22 cellular contexts compared by ENCODE assay signal in the genomic region with DNA sequence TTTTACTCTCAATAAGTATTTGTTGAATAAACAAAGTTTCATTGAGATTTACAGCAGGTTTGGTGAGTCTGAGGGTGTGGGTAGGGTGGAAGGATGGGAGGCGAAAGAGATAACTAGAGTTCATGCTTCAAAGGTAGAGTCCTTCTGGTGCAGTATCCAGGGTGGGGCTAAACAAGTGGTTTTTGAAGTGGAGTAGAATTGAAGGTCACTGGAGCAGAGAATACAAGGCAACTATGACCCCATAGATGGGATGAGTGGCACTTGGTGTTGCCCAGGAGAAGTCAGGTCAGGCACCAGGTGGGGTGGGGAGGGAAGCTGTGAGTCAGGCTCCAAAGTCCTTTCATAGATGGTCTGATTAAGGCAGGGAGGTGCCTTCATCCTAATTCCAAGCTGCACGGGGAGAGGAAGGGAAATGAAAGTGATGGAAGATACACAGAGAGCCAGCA. TPM values are rescaled to one million over a fixed set of nuclear protein-coding genes. Genes with fewer than 3 reads are reported as not detected.
DNase-seq lines count a peak whose midpoint lies in the region; ATAC-seq, FAIRE-seq and TF ChIP-seq lines count a peak whose summit lies in the region.
"Had no signal": no experiment of that assay in that cellular context is flagged by ENCODE, and none has a peak within 500 bp of the region (broad histone marks: within the 10 kb centered on the region; RNA-seq: fewer than 3 reads in every experiment).

No MANE protein-coding gene starts in this region.

- H3K9me3 ChIP-seq in spleen: peaks cover 0 to 26% (median 14%) of the 10 kb centered on the region in 8 donors
- H3K9me3 ChIP-seq: adrenal gland had no signal

- DNase-seq in DMS53 treated with DMSO at 0.1 percent for 48 hours (lab: John Stamatoyannopoulos, UW; ENCODE audit: unreplicated experiment) (peak; percentile 83), M059J (ENCODE audit: low read depth) (peak; percentile 75), bronchial epithelial cell (ENCODE audit: low read depth) (peak; percentile 81), mucosa of gallbladder (ENCODE audit: low spot score) (peak; percentile 70), globus pallidus (ENCODE audit: low spot score) (no peak), spleen (no peak)
- DNase-seq: activated CD4-positive, alpha-beta T cell treated with anti-CD3 and anti-CD28 coated beads, Interleukin-2, amount 10 ng/mL, durations not matched to agents 7 days and 5 days; activated CD8-positive, alpha-beta memory T cell treated with anti-CD3 and anti-CD28 coated beads, Interleukin-2, amount 50 U/mL, for 48 hours; activated effector memory CD4-positive, alpha-beta T cell treated with anti-CD3 and anti-CD28 coated beads, Interleukin-2, amount 50 U/mL, for 16 hours; adrenal gland; AML-193; MM.1S; naive B cell; NCI-H187 treated with DMSO at 0.1 percent for 48 hours; NCI-H446 treated with DMSO at 0.1 percent for 48 hours; T-helper 1 cell; trophoblast cell had no signal

- H3K36me3 ChIP-seq in bronchial epithelial cell (ENCODE audit: control insufficient read depth, insufficient read depth, low read length) (no peaks in the 10 kb centered on the region), spleen (no peaks in the 10 kb centered on the region)
- H3K36me3 ChIP-seq: adrenal gland, cardiac muscle cell had no signal

- no peak for TF ChIP-seq POLR2A in spleen (IDR thresholded peaks at IDR 0.05)

- no peak overlapping the region for H3K4me3 ChIP-seq in bronchial epithelial cell (ENCODE audit: low read depth, low read length)
- no peak overlapping the region for H3K4me3 ChIP-seq in spleen
- H3K4me3 ChIP-seq: adrenal gland, cardiac muscle cell had no signal

- peaks cover 0 to 34% (median 1%) of the 10 kb centered on the region in 6 donors for H3K4me1 ChIP-seq in spleen
- H3K4me1 ChIP-seq: adrenal gland had no signal

- peak overlapping the region in 2 of 8 donors; percentile 42 to 64 for H3K27ac ChIP-seq in spleen
- H3K27ac ChIP-seq: adrenal gland, cardiac muscle cell had no signal

- TF ChIP-seq CTCF in bronchial epithelial cell (IDR thresholded peaks at IDR 0.05; ENCODE audit: insufficient read depth, low read length, severe bottlenecking): no peak
- TF ChIP-seq CTCF in spleen (IDR thresholded peaks at IDR 0.05 in 8 of 11, conservative IDR thresholded peaks at IDR 0.05 in 3 of 11): no peak

- FAIRE-seq in bronchial epithelial cell (lab: Jason Lieb, UNC): no peak
- FAIRE-seq: H1 had no signal

- 70 to 91% (median 78%) methylated on average over 2 of the region's 2 CpGs for WGBS in spleen, 5 donors

- ATAC-seq in GM18868 (IDR thresholded peaks at IDR 0.05; ENCODE audit: unreplicated experiment) (no peak), GM18511 (IDR thresholded peaks at IDR 0.05; ENCODE audit: unreplicated experiment) (no peak)
- ATAC-seq: Right ventricle myocardium inferior had no signal

- H3K27me3 ChIP-seq in bronchial epithelial cell (ENCODE audit: control insufficient read depth, insufficient read depth, low read length) (no peaks in the 10 kb centered on the region), spleen (replicated peaks in 1 of 7) (no peaks in the 10 kb centered on the region)
- H3K27me3 ChIP-seq: adrenal gland, cardiac muscle cell had no signal

- intact Hi-C loops in spleen (cut with DNase I; ENCODE audit: low total_unique reads): no loop called here

RNA-seq across cellular contexts. Expression of a gene that starts 6.6 kb away (rescaled TPM):
- 80.0 and 115 TPM in 2 replicates for total RNA-seq in M059J (2014; rRNA removed; shearing (Covaris generic))
- total RNA-seq in bronchial epithelial cell (75.3 and 87.4 TPM in 2 replicates), mucosa of gallbladder (73.8 TPM), spleen (100 to 1,000 TPM in 3 of 7 donors, 10 to 100 TPM in 4; 74.8 to 120 (median 85.1) TPM)
- polyA plus RNA-seq in spleen: 10 to 100 TPM; 24.4 to 42.0 (median 29.8) TPM

Comparison
In these comparisons a context has a peak if more than half of its experiments do, and no peak if none do; other contexts are left out.
1. DNase-seq: peak in DMS53 treated with DMSO at 0.1 percent for 48 hours (single experiment), M059J (single experiment), bronchial epithelial cell (single experiment) and mucosa of gallbladder (single experiment); none in globus pallidus (single experiment) and spleen (single experiment).